29 cellular contexts compared by ENCODE assay signal in the genomic region with DNA sequence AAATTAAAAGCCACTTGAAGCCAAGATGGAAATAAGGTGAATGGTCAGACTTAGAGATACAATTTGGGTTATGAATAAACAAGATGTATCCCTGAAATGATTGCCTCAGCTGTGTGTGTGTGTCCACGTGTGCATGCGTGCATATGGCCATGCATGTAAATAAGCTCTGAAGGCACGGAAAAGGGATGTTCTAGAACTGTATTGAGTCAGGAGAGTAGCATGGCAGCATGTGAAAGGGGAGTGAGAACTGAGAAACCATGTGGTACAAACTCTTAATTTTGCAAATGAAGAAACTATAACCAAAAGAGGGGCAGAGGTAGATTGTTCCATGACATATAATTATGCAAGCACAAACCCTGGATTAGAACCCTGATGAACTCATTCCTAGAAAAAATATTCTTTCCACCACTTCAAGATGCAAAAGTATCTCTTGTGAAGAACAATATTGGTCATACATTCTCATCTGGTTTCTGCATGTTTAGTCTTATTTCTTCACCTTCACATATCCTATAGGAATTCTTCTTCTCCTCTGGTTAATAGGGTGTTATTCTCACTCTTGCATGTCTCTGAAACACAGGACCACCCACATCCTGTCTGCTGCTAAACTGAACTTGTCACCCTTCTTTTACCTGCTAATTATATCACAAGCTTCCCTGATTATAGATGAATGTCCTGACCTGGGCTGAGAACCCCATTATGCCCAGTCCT.
DNase-seq lines count a peak whose midpoint lies in the region; ATAC-seq, FAIRE-seq and TF ChIP-seq lines count a peak whose summit lies in the region.
"Had no signal": no experiment of that assay in that cellular context is flagged by ENCODE, and none has a peak within 500 bp of the region (broad histone marks: within the 10 kb centered on the region; RNA-seq: fewer than 3 reads in every experiment).

No MANE protein-coding gene starts in this region.

- no peaks in the 10 kb centered on the region for H3K9me1 ChIP-seq in keratinocyte (ENCODE audit: control insufficient read depth, extremely low read depth, insufficient read depth, low read length)

- no peaks in the 10 kb centered on the region for H3K9me3 ChIP-seq in keratinocyte (ENCODE audit: control insufficient read depth, low read depth, low read length)
- H3K9me3 ChIP-seq: esophagus squamous epithelium, upper lobe of left lung had no signal

- DNase-seq in NK-92 treated with Interleukin-12 subunit alpha and Interleukin-12 subunit beta, amount 100 ng/mL, for 24 hours (lab: John Stamatoyannopoulos, UW) = peak; percentile 4
- no peak for DNase-seq in NK-92 (lab: John Stamatoyannopoulos, UW; ENCODE audit: unreplicated experiment)
- DNase-seq in keratinocyte (ENCODE audit: low read depth, low spot score) = no peak
- DNase-seq in kidney tubule cell (ENCODE audit: low spot score) = no peak
- no peak for DNase-seq in GM19239 (ENCODE audit: insufficient read length, low spot score)
- no peak for DNase-seq in middle frontal gyrus (ENCODE audit: extremely low spot score, low spot score)
- DNase-seq: activated CD4-positive, alpha-beta T cell treated with anti-CD3 and anti-CD28 coated beads for 1 hour; activated CD8-positive, alpha-beta memory T cell treated with anti-CD3 and anti-CD28 coated beads for 24 hours; activated effector memory CD4-positive, alpha-beta T cell treated with anti-CD3 and anti-CD28 coated beads, Interleukin-2, amount 50 U/mL, for 16 hours; activated naive CD8-positive, alpha-beta T cell treated with anti-CD3 and anti-CD28 coated beads, Interleukin-2, amount 50 U/mL, for 24 hours; CD4-positive, CD25-positive, alpha-beta regulatory T cell; esophagus squamous epithelium; foreskin melanocyte; heart right ventricle; NCI-H1436; NCI-H2081 treated with DMSO at 0.1 percent for 48 hours; NCI-H226; NCI-H748 treated with DMSO at 0.1 percent for 48 hours; stimulated activated CD4-positive, alpha-beta T cell treated with anti-CD3 and anti-CD28 coated beads, Interleukin-12 subunit alpha, Interleukin-12 subunit beta, amount 100 ng/mL, for 4 hours; stimulated activated CD4-positive, alpha-beta T cell treated with anti-CD3 and anti-CD28 coated beads, Interleukin-4, amount 100 ng/mL, for 1 hour; upper lobe of left lung had no signal

- no peaks in the 10 kb centered on the region for H4K20me1 ChIP-seq in keratinocyte (ENCODE audit: control insufficient read depth, extremely low read depth, insufficient read depth, low read length)

- H3K9ac ChIP-seq in keratinocyte (ENCODE audit: control insufficient read depth, extremely low read depth, insufficient read depth, low read length) = no peak overlapping the region

- ATAC-seq in HG03175 (IDR thresholded peaks at IDR 0.05; ENCODE audit: unreplicated experiment) = peak; percentile 46
- no peak for ATAC-seq in GM18867 (IDR thresholded peaks at IDR 0.05; ENCODE audit: unreplicated experiment)
- ATAC-seq: activated naive CD8-positive, alpha-beta T cell treated with anti-CD3 and anti-CD28 coated beads, Interleukin-2, amount 50 U/mL, for 24 hours; heart right ventricle; sciatic nerve had no signal

- no peak overlapping the region for H3K4me2 ChIP-seq in keratinocyte (ENCODE audit: control insufficient read depth, extremely low read depth, insufficient read depth, low read depth, low read length)

- no peaks in the 10 kb centered on the region for H3K4me1 ChIP-seq in keratinocyte (ENCODE audit: control insufficient read depth, extremely low read depth, insufficient read depth, low read length)
- H3K4me1 ChIP-seq: esophagus squamous epithelium, heart right ventricle, upper lobe of left lung had no signal

- no peak for TF ChIP-seq CTCF in keratinocyte (optimal IDR thresholded peaks at IDR 0.05 in 1 of 3, IDR thresholded peaks at IDR 0.05 in 1 of 3, conservative IDR thresholded peaks at IDR 0.05 in 1 of 3; ENCODE audit: extremely low read depth in 1 of 3, insufficient read depth in 2 of 3, low read length in 3 of 3)

- dilution Hi-C loops in keratinocyte (cut with MboI; ENCODE audit: extremely low pct_ligation_motif_present, low sequenced_read_pairs) = no loop called here

- no peak overlapping the region for H2AFZ ChIP-seq in keratinocyte (ENCODE audit: control insufficient read depth, low read length)

- no peak overlapping the region for H3K4me3 ChIP-seq in keratinocyte (ENCODE audit: control insufficient read depth in 2 of 3, extremely low read depth in 1 of 3, insufficient read depth in 2 of 3, low read depth in 1 of 3, low read length in 3 of 3)
- H3K4me3 ChIP-seq: esophagus squamous epithelium, heart right ventricle, upper lobe of left lung had no signal

- no peak overlapping the region for H3K27ac ChIP-seq in keratinocyte (ENCODE audit: control insufficient read depth, insufficient read depth, low read length)
- H3K27ac ChIP-seq: 22Rv1, esophagus squamous epithelium, heart right ventricle, RWPE1, upper lobe of left lung had no signal

- no peaks in the 10 kb centered on the region for H3K79me2 ChIP-seq in keratinocyte (ENCODE audit: control insufficient read depth, insufficient read depth, low read length)

- FAIRE-seq in keratinocyte (lab: Jason Lieb, UNC) (peak; percentile 58), GM19239 (lab: Jason Lieb, UNC) (no peak)
- FAIRE-seq: D721Med, endometrium, TTC549 had no signal

- no peaks in the 10 kb centered on the region for H3K36me3 ChIP-seq in keratinocyte (ENCODE audit: control insufficient read depth in 2 of 2, extremely low read depth in 1 of 2, insufficient read depth in 2 of 2, low read length in 2 of 2)
- H3K36me3 ChIP-seq: esophagus squamous epithelium, heart right ventricle, upper lobe of left lung had no signal

- H3K27me3 ChIP-seq in keratinocyte (ENCODE audit: control insufficient read depth, extremely low read depth, insufficient read depth, low read length) = no peaks in the 10 kb centered on the region
- H3K27me3 ChIP-seq: esophagus squamous epithelium, heart right ventricle, upper lobe of left lung had no signal
